Comparison of ENCODE assay signal across 17 cellular contexts in the genomic region with DNA sequence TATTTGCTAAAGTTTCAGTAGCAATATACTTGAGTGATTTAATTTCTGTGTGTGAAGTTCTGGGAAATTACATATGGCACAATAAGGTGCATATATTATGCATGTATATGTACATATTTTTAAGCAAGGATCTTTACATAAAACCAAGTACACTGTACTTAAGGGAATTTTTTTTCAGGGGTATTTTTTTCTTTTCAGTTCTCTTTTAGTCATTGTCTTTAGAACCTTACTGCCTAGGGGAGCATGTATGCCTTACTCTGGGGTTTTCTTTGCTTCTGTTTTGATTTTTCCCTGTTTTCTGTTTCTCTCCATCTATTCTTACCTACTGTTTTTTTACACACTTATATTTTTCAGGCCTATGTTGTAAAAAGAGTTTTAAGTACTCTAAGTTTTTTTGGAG. TPM values are rescaled to one million over a fixed set of nuclear protein-coding genes. Genes with fewer than 3 reads are reported as not detected.
DNase-seq lines count a peak whose midpoint lies in the region; ATAC-seq, FAIRE-seq and TF ChIP-seq lines count a peak whose summit lies in the region.
"Had no signal": no experiment of that assay in that cellular context is flagged by ENCODE, and none has a peak within 500 bp of the region (broad histone marks: within the 10 kb centered on the region; RNA-seq: fewer than 3 reads in every experiment).

No MANE protein-coding gene starts in this region.

- peaks cover 91% of the 10 kb centered on the region for H3K79me2 ChIP-seq in Karpas-422 (ENCODE audit: low read length)

- H4K20me1 ChIP-seq in Karpas-422 (ENCODE audit: insufficient read depth, low read depth, low read length) = no peaks in the 10 kb centered on the region

- peak overlapping the region; percentile 29 for H3K27ac Mint-ChIP-seq in chondrocyte (ENCODE audit: unreplicated experiment)
- H3K27ac Mint-ChIP-seq: activated T-helper 2 cell treated with anti-CD3 and anti-CD28 coated beads, Interferon-gamma antibody, Interleukin-2, Interleukin-4, amounts not matched to agents 10 μg/mL and 5 μg/mL and 100 μg/mL, durations not matched to agents 14 hours and 24 hours and 36 hours; naive thymus-derived CD8-positive, alpha-beta T cell; progenitor cell of endocrine pancreas had no signal

- no peak overlapping the region for H3K27ac ChIP-seq in Karpas-422 (ENCODE audit: low read length)
- H3K27ac ChIP-seq: gastroesophageal sphincter, SJSA1 had no signal

- no peak for FAIRE-seq in RCC 7860 (lab: Jason Lieb, UNC)

- no peak overlapping the region for H2AFZ ChIP-seq in Karpas-422 (ENCODE audit: low read length)

- peaks cover 52% of the 10 kb centered on the region for H3K36me3 ChIP-seq in Karpas-422 (ENCODE audit: insufficient read depth, low read length)
- H3K36me3 ChIP-seq: gastroesophageal sphincter had no signal

- H3K9ac ChIP-seq in Karpas-422 (ENCODE audit: low read length) = no peak overlapping the region

- no peak for DNase-seq in chondrocyte (ENCODE audit: low spot score)
- no peak for DNase-seq in Karpas-422
- DNase-seq in D341Med (ENCODE audit: low spot score) = no peak
- DNase-seq in kidney glomerular epithelial cell (lab: John Stamatoyannopoulos, UW) = no peak
- DNase-seq in RCC 7860 (ENCODE audit: low spot score) = no peak
- DNase-seq: activated CD4-positive, alpha-beta T cell treated with anti-CD3 and anti-CD28 coated beads, Interleukin-2, amount 50 U/mL, for 48 hours; cerebellar nuclear complex; DMS153; naive thymus-derived CD8-positive, alpha-beta T cell had no signal

- peaks cover 14% of the 10 kb centered on the region for H3K4me1 Mint-ChIP-seq in chondrocyte (ENCODE audit: low read depth)

- no peak overlapping the region for H3K4me3 Mint-ChIP-seq in chondrocyte (ENCODE audit: unreplicated experiment)
- H3K4me3 Mint-ChIP-seq: naive thymus-derived CD8-positive, alpha-beta T cell had no signal

- H3K4me3 ChIP-seq in Karpas-422 (ENCODE audit: low read length) = no peak overlapping the region
- H3K4me3 ChIP-seq: gastroesophageal sphincter, lung, SJSA1 had no signal

- TF ChIP-seq CTCF in chondrocyte (IDR thresholded peaks at IDR 0.05) = no peak

- H3K9me3 ChIP-seq in Karpas-422 (ENCODE audit: low read length) = no peaks in the 10 kb centered on the region
- H3K9me3 ChIP-seq: gastroesophageal sphincter, SJSA1 had no signal

- peaks cover 2% of the 10 kb centered on the region for H3K36me3 Mint-ChIP-seq in chondrocyte (ENCODE audit: low read depth)

- ATAC-seq in GM18873 (IDR thresholded peaks at IDR 0.05; ENCODE audit: low FRiP score, unreplicated experiment) (peak; percentile 56), GM21619 (IDR thresholded peaks at IDR 0.05; ENCODE audit: unreplicated experiment) (peak; percentile 51), HG03045 (IDR thresholded peaks at IDR 0.05; ENCODE audit: unreplicated experiment) (peak; percentile 54)
- ATAC-seq: gastroesophageal sphincter; naive thymus-derived CD8-positive, alpha-beta T cell had no signal

- peaks cover 35% of the 10 kb centered on the region for H3K4me1 ChIP-seq in Karpas-422 (ENCODE audit: low read length)

- no peaks in the 10 kb centered on the region for H3K27me3 Mint-ChIP-seq in chondrocyte (ENCODE audit: low read depth)
- H3K27me3 Mint-ChIP-seq: naive thymus-derived CD8-positive, alpha-beta T cell; progenitor cell of endocrine pancreas had no signal

- no peaks in the 10 kb centered on the region for H3K27me3 ChIP-seq in Karpas-422 (ENCODE audit: low read length)
- H3K27me3 ChIP-seq: gastroesophageal sphincter, SJSA1 had no signal

- H3K9me2 ChIP-seq in Karpas-422 (replicated peaks; ENCODE audit: insufficient read depth, low read length) = no peaks in the 10 kb centered on the region

- H3K4me2 ChIP-seq in Karpas-422 (ENCODE audit: low read depth, low read length, poor library complexity, severe bottlenecking) = no peak overlapping the region

- no peaks in the 10 kb centered on the region for H3K9me3 Mint-ChIP-seq in chondrocyte (ENCODE audit: low read depth)
- H3K9me3 Mint-ChIP-seq: activated T-helper 2 cell treated with anti-CD3 and anti-CD28 coated beads, Interferon-gamma antibody, Interleukin-2, Interleukin-4, amounts not matched to agents 10 μg/mL and 5 μg/mL and 100 μg/mL, durations not matched to agents 14 hours and 24 hours and 36 hours; naive thymus-derived CD8-positive, alpha-beta T cell had no signal

RNA-seq across cellular contexts. Expression of a gene that starts 7.4 kb away (rescaled TPM):
- 45.3 to 51.9 TPM (median 48.0 TPM) in 3 replicates for total RNA-seq in chondrocyte
- 29.1 and 47.9 TPM in 2 replicates for total RNA-seq in Karpas-422 (2014; rRNA removed; shearing (Covaris generic); ENCODE audit: low replicate concordance)
